Comparison of ENCODE assay signal across 1 cellular context in the genomic region with DNA sequence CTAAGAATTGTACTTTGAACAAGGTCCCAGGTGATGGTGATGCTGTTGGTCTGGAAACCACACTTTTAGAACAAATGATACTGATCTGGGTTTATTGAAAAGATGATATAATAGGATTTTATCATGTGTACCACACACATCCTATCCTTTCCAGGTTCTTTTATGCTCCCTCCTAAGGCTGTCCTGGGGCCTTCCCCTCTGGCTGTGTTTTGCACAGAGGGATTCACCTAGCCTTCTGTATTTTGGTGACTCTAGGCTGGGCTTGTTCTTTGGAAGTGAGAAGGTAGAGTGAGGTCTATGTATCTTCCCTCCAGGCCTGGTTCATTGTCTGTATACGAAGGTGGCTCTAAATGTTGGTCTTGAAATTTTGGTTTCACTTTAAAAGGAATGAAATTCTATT.
TF ChIP-seq lines count a peak whose summit lies in the region.

No MANE protein-coding gene starts in this region.

TF ChIP-seq in HCT116, 20 proteins besides CTCF, POLR2A, EP300 and RAD21 (continued from another document):
- TF ChIP-seq REST (IDR thresholded peaks at IDR 0.05; ENCODE audit: low read depth) (no peak), TCF7L2 (IDR thresholded peaks at IDR 0.05; ENCODE audit: borderline replicate concordance, extremely low read depth, insufficient read depth, insufficient read length) (no peak), MAX (IDR thresholded peaks at IDR 0.05) (no peak)
TF ChIP-seq in HCT116: peak in this region for 0.
